In the genomic region with DNA sequence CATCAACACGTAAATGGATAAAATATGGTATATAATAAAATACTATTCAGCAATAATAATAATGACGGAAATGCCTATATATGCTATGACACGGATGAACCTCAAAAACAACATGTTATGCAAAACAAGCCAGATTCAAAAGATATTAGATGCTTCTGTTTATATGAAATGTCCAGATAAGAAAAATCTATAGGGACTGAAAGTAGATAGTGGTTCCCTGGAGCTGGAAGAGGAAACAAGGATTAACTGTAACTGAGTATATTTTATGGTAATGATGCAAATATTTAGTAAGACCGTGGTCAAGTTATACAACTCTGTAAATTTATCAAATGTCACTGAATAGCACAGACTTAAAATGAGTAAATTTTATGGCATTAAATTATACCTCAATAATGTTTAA, we compare ENCODE assay signal across 10 cellular contexts. TPM values are rescaled to one million over a fixed set of nuclear protein-coding genes. Genes with fewer than 3 reads are reported as not detected.
"Had no signal": no experiment of that assay in that cellular context is flagged by ENCODE, and none has a peak within 500 bp of the region (broad histone marks: within the 10 kb centered on the region; RNA-seq: fewer than 3 reads in every experiment).

No MANE protein-coding gene starts in this region.

- H3K4me3 Mint-ChIP-seq: HFFc6, IgD-negative memory B cell had no signal

- H3K27me3 Mint-ChIP-seq: IgD-negative memory B cell had no signal

- H3K27ac Mint-ChIP-seq: HFFc6, IgD-negative memory B cell had no signal

- H3K4me3 ChIP-seq: GM23248, HAP-1 had no signal

- FAIRE-seq: HepG2 had no signal

- ATAC-seq: HCT116, HepG2 had no signal

- DNase-seq: GM23248, GOT3, H7, HFFc6 had no signal

RNA-seq across cellular contexts. Expression of gene WDR49, which starts 25.8 kb away (rescaled TPM):
- total RNA-seq: GM23248, H4, HFFc6, HT1080 had no signal
